ENCODE assay signal across 7 cellular contexts in the genomic region with DNA sequence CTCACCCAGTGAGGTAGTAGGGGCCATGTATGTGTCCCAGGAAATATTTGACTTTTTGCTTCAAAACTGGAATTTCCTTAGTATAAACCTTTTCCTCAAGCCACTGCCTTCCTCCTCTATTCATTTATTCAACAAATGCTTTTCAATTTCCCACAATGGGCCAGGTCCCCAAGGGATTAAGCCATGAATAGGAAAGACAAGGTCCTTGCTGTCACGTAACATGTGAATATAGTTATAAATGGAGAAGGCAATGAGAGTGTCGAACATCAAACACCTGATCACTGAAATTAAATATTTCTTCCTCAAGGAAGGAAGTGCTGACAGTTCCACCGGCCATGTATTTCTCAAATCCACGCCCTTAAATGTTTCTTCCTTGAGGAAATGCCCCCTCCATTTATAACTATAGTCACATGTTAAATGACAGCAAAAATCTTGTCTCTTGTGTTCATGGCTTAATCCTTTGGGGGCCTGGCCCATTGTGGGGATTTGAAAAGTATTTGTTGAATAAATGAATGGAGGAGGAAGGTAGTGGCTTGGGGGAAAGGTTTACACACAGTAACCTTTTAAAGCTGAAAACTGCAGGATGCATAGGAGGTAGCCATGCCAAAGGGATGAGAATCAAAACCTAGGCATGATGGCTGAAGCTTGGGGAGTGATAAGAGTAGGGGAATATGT.
"Had no signal": no experiment of that assay in that cellular context is flagged by ENCODE, and none has a peak within 500 bp of the region (broad histone marks: within the 10 kb centered on the region; RNA-seq: fewer than 3 reads in every experiment).

No MANE protein-coding gene starts in this region.

- H3K27ac ChIP-seq: GM23248 had no signal

- H2AFZ ChIP-seq: GM23248 had no signal

- H3K9ac ChIP-seq: GM23248 had no signal

- ATAC-seq: K562 had no signal

- H3K4me3 ChIP-seq: GM23248, K562 had no signal

- DNase-seq: GM23248, GOT3, H7, HCEC 1CT, IMR-90, KG1 had no signal
